14 cellular contexts compared by ENCODE assay signal in genomic region chr11:126573325-126574076, GRCh38.
DNase-seq lines count a peak whose midpoint lies in the region; ATAC-seq, FAIRE-seq and TF ChIP-seq lines count a peak whose summit lies in the region.
"Had no signal": no experiment of that assay in that cellular context is flagged by ENCODE, and none has a peak within 500 bp of the region (broad histone marks: within the 10 kb centered on the region; RNA-seq: fewer than 3 reads in every experiment).

No MANE protein-coding gene starts in this region.

- H3K4me3 ChIP-seq in WI38 (ENCODE audit: low read depth, low read length) = no peak overlapping the region
- H3K4me3 ChIP-seq: SJSA1 had no signal

- H3K27ac Mint-ChIP-seq in nephron = no peak overlapping the region
- H3K27ac Mint-ChIP-seq: immature natural killer cell had no signal

- no peak overlapping the region for H3K4me3 Mint-ChIP-seq in nephron
- H3K4me3 Mint-ChIP-seq: immature natural killer cell had no signal

- ATAC-seq in HG02642 (IDR thresholded peaks at IDR 0.05; ENCODE audit: poor library complexity, unreplicated experiment) (no peak), GM21723 (IDR thresholded peaks at IDR 0.05; ENCODE audit: unreplicated experiment) (no peak), GM19467 (IDR thresholded peaks at IDR 0.05; ENCODE audit: unreplicated experiment) (no peak)
- ATAC-seq: sciatic nerve had no signal

- no peaks in the 10 kb centered on the region for H3K36me3 Mint-ChIP-seq in nephron (ENCODE audit: low read depth)
- H3K36me3 Mint-ChIP-seq: immature natural killer cell had no signal

- H3K9me3 Mint-ChIP-seq in nephron = no peaks in the 10 kb centered on the region
- H3K9me3 Mint-ChIP-seq: immature natural killer cell had no signal

- H3K27me3 Mint-ChIP-seq in nephron (ENCODE audit: low read depth) = peaks cover 47% of the 10 kb centered on the region

- TF ChIP-seq CTCF in GM12872 (IDR thresholded peaks at IDR 0.05; ENCODE audit: insufficient read depth, low read depth, low read length) (0 out of 3 replicates have a peak, but pooled peaks have one; percentile 18), WI38 (IDR thresholded peaks at IDR 0.05; ENCODE audit: low read depth, low read length) (0 out of 2 replicates have a peak, but pooled peaks have one; percentile 21), nephron (IDR thresholded peaks at IDR 0.05; ENCODE audit: unreplicated experiment in 3 of 3) (peak in 2 of 3 experiments; percentile 10 to 22)

- FAIRE-seq in GM19239 (lab: Jason Lieb, UNC) = no peak

- peaks cover 7% of the 10 kb centered on the region for H3K4me1 Mint-ChIP-seq in nephron
- H3K4me1 Mint-ChIP-seq: immature natural killer cell had no signal

- DNase-seq in NCI-H1417 (lab: John Stamatoyannopoulos, UW) (peak in 2 of 3 experiments; percentile 92 to 99), GM19239 (ENCODE audit: insufficient read length, low spot score) (no peak)
- DNase-seq: activated effector memory CD4-positive, alpha-beta T cell treated with anti-CD3 and anti-CD28 coated beads, Interleukin-2, amount 50 U/mL, for 16 hours; immature natural killer cell; KBM-7; NCI-H510A had no signal
